ENCODE assay signal across 2 cellular contexts in genomic region chr22:17347724-17348123, GRCh38.
TF ChIP-seq lines count a peak whose summit lies in the region.

No MANE protein-coding gene starts in this region.

TF ChIP-seq in GM23338, 12 proteins besides CTCF, POLR2A, EP300 and RAD21:
- TF ChIP-seq ZNF114 (CRISPR knock-in tag; IDR thresholded peaks at IDR 0.05) (no peak), ZNF331 (CRISPR knock-in tag; IDR thresholded peaks at IDR 0.05; ENCODE audit: low read depth) (no peak), ETS1 (IDR thresholded peaks at IDR 0.05) (no peak), ZNF462 (CRISPR knock-in tag; IDR thresholded peaks at IDR 0.05) (no peak), EZH2 (IDR thresholded peaks at IDR 0.05; ENCODE audit: low read depth, unreplicated experiment) (no peak), POLR2AphosphoS5 (IDR thresholded peaks at IDR 0.05; ENCODE audit: low read depth) (no peak), NANOG (IDR thresholded peaks at IDR 0.05; ENCODE audit: borderline replicate concordance) (no peak), JUNB (IDR thresholded peaks at IDR 0.05; ENCODE audit: unreplicated experiment) (no peak)
TF ChIP-seq in GM23338: peak in this region for 0.

TF ChIP-seq in K562, 482 proteins besides CTCF, POLR2A, EP300 and RAD21:
- TF ChIP-seq, protein P1, sequence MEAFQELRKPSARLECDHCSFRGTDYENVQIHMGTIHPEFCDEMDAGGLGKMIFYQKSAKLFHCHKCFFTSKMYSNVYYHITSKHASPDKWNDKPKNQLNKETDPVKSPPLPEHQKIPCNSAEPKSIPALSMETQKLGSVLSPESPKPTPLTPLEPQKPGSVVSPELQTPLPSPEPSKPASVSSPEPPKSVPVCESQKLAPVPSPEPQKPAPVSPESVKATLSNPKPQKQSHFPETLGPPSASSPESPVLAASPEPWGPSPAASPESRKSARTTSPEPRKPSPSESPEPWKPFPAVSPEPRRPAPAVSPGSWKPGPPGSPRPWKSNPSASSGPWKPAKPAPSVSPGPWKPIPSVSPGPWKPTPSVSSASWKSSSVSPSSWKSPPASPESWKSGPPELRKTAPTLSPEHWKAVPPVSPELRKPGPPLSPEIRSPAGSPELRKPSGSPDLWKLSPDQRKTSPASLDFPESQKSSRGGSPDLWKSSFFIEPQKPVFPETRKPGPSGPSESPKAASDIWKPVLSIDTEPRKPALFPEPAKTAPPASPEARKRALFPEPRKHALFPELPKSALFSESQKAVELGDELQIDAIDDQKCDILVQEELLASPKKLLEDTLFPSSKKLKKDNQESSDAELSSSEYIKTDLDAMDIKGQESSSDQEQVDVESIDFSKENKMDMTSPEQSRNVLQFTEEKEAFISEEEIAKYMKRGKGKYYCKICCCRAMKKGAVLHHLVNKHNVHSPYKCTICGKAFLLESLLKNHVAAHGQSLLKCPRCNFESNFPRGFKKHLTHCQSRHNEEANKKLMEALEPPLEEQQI (IDR thresholded peaks at IDR 0.05) = no peak
- TF ChIP-seq, protein P2, sequence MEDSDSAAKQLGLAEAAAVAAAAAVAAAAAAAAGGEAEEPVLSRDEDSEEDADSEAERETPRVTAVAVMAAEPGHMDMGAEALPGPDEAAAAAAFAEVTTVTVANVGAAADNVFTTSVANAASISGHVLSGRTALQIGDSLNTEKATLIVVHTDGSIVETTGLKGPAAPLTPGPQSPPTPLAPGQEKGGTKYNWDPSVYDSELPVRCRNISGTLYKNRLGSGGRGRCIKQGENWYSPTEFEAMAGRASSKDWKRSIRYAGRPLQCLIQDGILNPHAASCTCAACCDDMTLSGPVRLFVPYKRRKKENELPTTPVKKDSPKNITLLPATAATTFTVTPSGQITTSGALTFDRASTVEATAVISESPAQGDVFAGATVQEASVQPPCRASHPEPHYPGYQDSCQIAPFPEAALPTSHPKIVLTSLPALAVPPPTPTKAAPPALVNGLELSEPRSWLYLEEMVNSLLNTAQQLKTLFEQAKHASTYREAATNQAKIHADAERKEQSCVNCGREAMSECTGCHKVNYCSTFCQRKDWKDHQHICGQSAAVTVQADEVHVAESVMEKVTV (CRISPR knock-in tag; IDR thresholded peaks at IDR 0.05) = no peak
- TF ChIP-seq CLOCK (CRISPR knock-in tag; IDR thresholded peaks at IDR 0.05; ENCODE audit: borderline replicate concordance) (no peak), ZNF507 (tag; conservative IDR thresholded peaks at IDR 0.05) (no peak), ZNF639 (CRISPR knock-in tag; conservative IDR thresholded peaks at IDR 0.05 in 1 of 2, IDR thresholded peaks at IDR 0.05 in 1 of 2) (no peak), HDAC6 (IDR thresholded peaks at IDR 0.05; ENCODE audit: low read depth, low read length) (no peak), DMBX1 (CRISPR knock-in tag; IDR thresholded peaks at IDR 0.05; ENCODE audit: borderline replicate concordance) (no peak), HDAC3 (IDR thresholded peaks at IDR 0.05; ENCODE audit: borderline replicate concordance, partially characterized antibody) (no peak), TEAD2 (tag; IDR thresholded peaks at IDR 0.05) (no peak)
